In genomic region chr9:134640491-134641172, GRCh38 we compare ENCODE assay signal across 2 cellular contexts.
TF ChIP-seq lines count a peak whose summit lies in the region.

No MANE protein-coding gene starts in this region.

TF ChIP-seq in SK-N-SH, 30 proteins besides CTCF, POLR2A, EP300 and RAD21 (continued from another document):
- TF ChIP-seq, protein P1, sequence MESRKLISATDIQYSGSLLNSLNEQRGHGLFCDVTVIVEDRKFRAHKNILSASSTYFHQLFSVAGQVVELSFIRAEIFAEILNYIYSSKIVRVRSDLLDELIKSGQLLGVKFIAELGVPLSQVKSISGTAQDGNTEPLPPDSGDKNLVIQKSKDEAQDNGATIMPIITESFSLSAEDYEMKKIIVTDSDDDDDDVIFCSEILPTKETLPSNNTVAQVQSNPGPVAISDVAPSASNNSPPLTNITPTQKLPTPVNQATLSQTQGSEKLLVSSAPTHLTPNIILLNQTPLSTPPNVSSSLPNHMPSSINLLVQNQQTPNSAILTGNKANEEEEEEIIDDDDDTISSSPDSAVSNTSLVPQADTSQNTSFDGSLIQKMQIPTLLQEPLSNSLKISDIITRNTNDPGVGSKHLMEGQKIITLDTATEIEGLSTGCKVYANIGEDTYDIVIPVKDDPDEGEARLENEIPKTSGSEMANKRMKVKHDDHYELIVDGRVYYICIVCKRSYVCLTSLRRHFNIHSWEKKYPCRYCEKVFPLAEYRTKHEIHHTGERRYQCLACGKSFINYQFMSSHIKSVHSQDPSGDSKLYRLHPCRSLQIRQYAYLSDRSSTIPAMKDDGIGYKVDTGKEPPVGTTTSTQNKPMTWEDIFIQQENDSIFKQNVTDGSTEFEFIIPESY (IDR thresholded peaks at IDR 0.05; ENCODE audit: borderline replicate concordance, low read depth) = no peak
- no peak for TF ChIP-seq TEAD4 (IDR thresholded peaks at IDR 0.05; ENCODE audit: borderline replicate concordance, insufficient read depth)

TF ChIP-seq in SK-N-SH treated with all-trans-retinoic acid at 6 μM for 48 hours, 23 proteins besides CTCF, POLR2A, EP300 and RAD21 (continued from another document):
- TF ChIP-seq, protein P2, sequence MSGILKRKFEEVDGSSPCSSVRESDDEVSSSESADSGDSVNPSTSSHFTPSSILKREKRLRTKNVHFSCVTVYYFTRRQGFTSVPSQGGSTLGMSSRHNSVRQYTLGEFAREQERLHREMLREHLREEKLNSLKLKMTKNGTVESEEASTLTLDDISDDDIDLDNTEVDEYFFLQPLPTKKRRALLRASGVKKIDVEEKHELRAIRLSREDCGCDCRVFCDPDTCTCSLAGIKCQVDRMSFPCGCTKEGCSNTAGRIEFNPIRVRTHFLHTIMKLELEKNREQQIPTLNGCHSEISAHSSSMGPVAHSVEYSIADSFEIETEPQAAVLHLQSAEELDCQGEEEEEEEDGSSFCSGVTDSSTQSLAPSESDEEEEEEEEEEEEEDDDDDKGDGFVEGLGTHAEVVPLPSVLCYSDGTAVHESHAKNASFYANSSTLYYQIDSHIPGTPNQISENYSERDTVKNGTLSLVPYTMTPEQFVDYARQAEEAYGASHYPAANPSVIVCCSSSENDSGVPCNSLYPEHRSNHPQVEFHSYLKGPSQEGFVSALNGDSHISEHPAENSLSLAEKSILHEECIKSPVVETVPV (CRISPR knock-in tag; IDR thresholded peaks at IDR 0.05) = no peak
- TF ChIP-seq ZNF8 (CRISPR knock-in tag; IDR thresholded peaks at IDR 0.05) (no peak), CSDC2 (CRISPR knock-in tag; IDR thresholded peaks at IDR 0.05) (no peak), RARB (CRISPR knock-in tag; IDR thresholded peaks at IDR 0.05) (no peak), TOX (CRISPR knock-in tag; IDR thresholded peaks at IDR 0.05; ENCODE audit: borderline replicate concordance) (no peak)
- TF ChIP-seq, protein P3, sequence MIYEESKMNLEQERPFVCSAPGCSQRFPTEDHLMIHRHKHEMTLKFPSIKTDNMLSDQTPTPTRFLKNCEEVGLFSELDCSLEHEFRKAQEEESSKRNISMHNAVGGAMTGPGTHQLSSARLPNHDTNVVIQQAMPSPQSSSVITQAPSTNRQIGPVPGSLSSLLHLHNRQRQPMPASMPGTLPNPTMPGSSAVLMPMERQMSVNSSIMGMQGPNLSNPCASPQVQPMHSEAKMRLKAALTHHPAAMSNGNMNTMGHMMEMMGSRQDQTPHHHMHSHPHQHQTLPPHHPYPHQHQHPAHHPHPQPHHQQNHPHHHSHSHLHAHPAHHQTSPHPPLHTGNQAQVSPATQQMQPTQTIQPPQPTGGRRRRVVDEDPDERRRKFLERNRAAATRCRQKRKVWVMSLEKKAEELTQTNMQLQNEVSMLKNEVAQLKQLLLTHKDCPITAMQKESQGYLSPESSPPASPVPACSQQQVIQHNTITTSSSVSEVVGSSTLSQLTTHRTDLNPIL (CRISPR knock-in tag; IDR thresholded peaks at IDR 0.05; ENCODE audit: low read depth) = no peak
TF ChIP-seq in SK-N-SH treated with all-trans-retinoic acid at 6 μM for 48 hours: peak in this region for 0.
